1 cellular context compared by ENCODE assay signal in the genomic region with DNA sequence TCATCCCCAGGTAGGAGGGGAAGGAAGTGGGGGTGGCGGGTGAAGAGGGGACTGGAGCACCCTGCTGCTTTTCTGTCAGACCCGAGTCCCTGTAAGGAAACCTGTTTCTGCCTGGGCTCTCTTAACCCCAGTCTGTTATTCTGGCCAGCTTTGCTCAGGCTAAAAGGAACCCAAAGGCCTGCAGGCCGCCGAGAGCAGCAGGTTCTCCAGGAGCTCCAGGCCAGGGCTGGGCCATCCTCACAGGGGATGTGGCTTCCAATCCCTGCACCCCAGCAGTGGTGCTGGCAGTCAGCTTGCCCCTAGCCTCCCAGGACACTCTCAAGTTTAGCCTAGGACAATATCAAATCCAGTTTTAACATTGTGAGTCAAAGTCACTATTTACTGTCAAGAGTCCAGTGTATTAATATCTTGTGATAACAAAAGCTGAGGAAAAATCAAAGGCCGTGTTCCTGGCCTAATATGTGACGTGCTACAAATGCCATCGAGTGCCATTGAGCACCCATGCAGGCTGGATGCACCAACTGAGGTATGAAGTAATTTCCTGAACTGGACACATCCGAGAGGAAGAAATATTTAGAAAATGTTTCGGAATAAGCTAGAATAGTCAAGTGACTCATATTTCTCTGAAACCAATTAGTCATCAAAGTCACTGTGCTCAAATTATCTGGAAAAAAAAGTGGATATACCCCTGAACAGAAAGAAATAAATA.
TF ChIP-seq lines count a peak whose summit lies in the region.

No MANE protein-coding gene starts in this region.

TF ChIP-seq in WTC11, 78 proteins besides CTCF, POLR2A, EP300 and RAD21 (continued from another document):
- TF ChIP-seq CREB1 (CRISPR knock-in tag; IDR thresholded peaks at IDR 0.05) (no peak), FOXP4 (CRISPR knock-in tag; IDR thresholded peaks at IDR 0.05) (no peak), MYBL2 (CRISPR knock-in tag; IDR thresholded peaks at IDR 0.05) (no peak), PRDM15 (CRISPR knock-in tag; IDR thresholded peaks at IDR 0.05) (no peak), ELF4 (CRISPR knock-in tag; IDR thresholded peaks at IDR 0.05; ENCODE audit: low read depth) (no peak), ZNF416 (CRISPR knock-in tag; IDR thresholded peaks at IDR 0.05) (no peak)
- TF ChIP-seq, protein P1, sequence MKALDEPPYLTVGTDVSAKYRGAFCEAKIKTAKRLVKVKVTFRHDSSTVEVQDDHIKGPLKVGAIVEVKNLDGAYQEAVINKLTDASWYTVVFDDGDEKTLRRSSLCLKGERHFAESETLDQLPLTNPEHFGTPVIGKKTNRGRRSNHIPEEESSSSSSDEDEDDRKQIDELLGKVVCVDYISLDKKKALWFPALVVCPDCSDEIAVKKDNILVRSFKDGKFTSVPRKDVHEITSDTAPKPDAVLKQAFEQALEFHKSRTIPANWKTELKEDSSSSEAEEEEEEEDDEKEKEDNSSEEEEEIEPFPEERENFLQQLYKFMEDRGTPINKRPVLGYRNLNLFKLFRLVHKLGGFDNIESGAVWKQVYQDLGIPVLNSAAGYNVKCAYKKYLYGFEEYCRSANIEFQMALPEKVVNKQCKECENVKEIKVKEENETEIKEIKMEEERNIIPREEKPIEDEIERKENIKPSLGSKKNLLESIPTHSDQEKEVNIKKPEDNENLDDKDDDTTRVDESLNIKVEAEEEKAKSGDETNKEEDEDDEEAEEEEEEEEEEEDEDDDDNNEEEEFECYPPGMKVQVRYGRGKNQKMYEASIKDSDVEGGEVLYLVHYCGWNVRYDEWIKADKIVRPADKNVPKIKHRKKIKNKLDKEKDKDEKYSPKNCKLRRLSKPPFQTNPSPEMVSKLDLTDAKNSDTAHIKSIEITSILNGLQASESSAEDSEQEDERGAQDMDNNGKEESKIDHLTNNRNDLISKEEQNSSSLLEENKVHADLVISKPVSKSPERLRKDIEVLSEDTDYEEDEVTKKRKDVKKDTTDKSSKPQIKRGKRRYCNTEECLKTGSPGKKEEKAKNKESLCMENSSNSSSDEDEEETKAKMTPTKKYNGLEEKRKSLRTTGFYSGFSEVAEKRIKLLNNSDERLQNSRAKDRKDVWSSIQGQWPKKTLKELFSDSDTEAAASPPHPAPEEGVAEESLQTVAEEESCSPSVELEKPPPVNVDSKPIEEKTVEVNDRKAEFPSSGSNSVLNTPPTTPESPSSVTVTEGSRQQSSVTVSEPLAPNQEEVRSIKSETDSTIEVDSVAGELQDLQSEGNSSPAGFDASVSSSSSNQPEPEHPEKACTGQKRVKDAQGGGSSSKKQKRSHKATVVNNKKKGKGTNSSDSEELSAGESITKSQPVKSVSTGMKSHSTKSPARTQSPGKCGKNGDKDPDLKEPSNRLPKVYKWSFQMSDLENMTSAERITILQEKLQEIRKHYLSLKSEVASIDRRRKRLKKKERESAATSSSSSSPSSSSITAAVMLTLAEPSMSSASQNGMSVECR (CRISPR knock-in tag; IDR thresholded peaks at IDR 0.05; ENCODE audit: borderline replicate concordance) = no peak
- TF ChIP-seq, protein P2, sequence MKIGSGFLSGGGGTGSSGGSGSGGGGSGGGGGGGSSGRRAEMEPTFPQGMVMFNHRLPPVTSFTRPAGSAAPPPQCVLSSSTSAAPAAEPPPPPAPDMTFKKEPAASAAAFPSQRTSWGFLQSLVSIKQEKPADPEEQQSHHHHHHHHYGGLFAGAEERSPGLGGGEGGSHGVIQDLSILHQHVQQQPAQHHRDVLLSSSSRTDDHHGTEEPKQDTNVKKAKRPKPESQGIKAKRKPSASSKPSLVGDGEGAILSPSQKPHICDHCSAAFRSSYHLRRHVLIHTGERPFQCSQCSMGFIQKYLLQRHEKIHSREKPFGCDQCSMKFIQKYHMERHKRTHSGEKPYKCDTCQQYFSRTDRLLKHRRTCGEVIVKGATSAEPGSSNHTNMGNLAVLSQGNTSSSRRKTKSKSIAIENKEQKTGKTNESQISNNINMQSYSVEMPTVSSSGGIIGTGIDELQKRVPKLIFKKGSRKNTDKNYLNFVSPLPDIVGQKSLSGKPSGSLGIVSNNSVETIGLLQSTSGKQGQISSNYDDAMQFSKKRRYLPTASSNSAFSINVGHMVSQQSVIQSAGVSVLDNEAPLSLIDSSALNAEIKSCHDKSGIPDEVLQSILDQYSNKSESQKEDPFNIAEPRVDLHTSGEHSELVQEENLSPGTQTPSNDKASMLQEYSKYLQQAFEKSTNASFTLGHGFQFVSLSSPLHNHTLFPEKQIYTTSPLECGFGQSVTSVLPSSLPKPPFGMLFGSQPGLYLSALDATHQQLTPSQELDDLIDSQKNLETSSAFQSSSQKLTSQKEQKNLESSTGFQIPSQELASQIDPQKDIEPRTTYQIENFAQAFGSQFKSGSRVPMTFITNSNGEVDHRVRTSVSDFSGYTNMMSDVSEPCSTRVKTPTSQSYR (CRISPR knock-in tag; IDR thresholded peaks at IDR 0.05) = no peak
TF ChIP-seq in WTC11: peak in this region for 0.
